In the genomic region with DNA sequence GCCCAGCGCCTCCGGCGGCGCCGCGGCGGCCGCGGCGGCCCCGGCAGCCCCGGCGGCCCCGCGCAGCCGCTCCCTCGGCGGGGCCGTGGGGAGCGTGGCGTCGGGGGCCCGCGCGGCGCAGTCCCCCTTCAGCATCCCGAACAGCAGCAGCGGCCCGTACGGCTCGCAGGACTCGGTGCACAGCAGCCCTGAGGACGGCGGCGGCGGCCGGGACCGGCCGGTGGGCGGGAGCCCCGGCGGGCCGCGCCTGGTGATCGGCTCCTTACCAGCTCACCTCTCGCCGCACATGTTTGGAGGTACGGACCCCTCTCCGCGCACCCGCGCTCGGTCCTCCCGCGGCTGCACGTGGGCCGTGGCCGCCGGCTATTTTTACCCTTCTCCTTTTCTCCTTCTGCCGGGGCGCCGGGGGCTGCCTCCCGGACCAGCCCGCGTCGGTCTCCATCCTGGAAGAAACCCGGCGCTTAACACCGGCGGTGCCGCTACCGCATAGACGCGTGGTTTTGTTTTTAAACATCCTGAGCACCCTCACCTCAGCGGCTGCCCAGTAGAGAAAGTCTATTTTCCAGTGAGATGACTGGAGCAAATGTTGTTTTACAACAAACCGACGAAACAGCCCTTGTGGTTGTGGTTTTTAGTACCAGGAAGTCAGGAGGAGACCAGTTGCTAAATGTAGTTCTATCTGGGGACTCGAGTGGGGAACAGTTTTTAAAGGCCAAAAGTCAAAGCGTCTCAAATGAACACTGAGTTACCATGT, we compare ENCODE assay signal across 8 cellular contexts. TPM values are rescaled to one million over a fixed set of nuclear protein-coding genes. Genes with fewer than 3 reads are reported as not detected.
A peak's percentile ranks its signal among the peaks of the same experiment; 100 is the strongest.
DNase-seq lines count a peak whose midpoint lies in the region; ATAC-seq and TF ChIP-seq lines count a peak whose summit lies in the region.

No MANE protein-coding gene starts in this region.

- TF ChIP-seq CTCF in Loucy (conservative IDR thresholded peaks at IDR 0.05; ENCODE audit: low read length) (no peak), activated B cell treated with CpG ODN at 0.5 μM for 24 hours (IDR thresholded peaks at IDR 0.05) (no peak), colonic mucosa (IDR thresholded peaks at IDR 0.05) (no peak), lower lobe of right lung (IDR thresholded peaks at IDR 0.05) (no peak)

- H3K27ac Mint-ChIP-seq in activated B cell treated with CpG ODN at 0.5 μM for 24 hours = peak overlapping the region; percentile 99

- peak; percentile 65 for DNase-seq in ELF-1 (ENCODE audit: low read depth, low spot score)
- DNase-seq in activated B cell treated with CpG ODN at 0.5 μM for 24 hours = peak; percentile 63
- DNase-seq in colonic mucosa = peak; percentile 53
- peak; percentile 68 for DNase-seq in lower lobe of right lung
- peak; percentile 28 for DNase-seq in stimulated activated CD8-positive, alpha-beta memory T cell treated with anti-CD3 and anti-CD28 coated beads, Interleukin-12 subunit alpha, Interleukin-12 subunit beta, amount 100 ng/mL, for 4 hours (ENCODE audit: low read depth)
- DNase-seq in NCI-H1930 (lab: John Stamatoyannopoulos, UW) = no peak

- H2AFZ ChIP-seq in Loucy (ENCODE audit: low read length) = 0 out of 2 replicates have a peak overlapping the region, but pooled peaks have one; percentile 55

- H3K4me1 ChIP-seq in Loucy (ENCODE audit: insufficient read depth, low read length, poor library complexity, severe bottlenecking) = peaks cover 36% of the 10 kb centered on the region
- H3K4me1 ChIP-seq in colonic mucosa = peaks cover 19% of the 10 kb centered on the region
- H3K4me1 ChIP-seq in lower lobe of right lung = peaks cover 52% of the 10 kb centered on the region

- intact Hi-C loops in activated B cell treated with CpG ODN at 0.5 μM for 24 hours (cut with micrococcal nuclease) (loop anchor here (1.0 to 2.0 kb wide), 3 partner anchors 11 to 279 kb away; no protein-coding TSS in a partner anchor), colonic mucosa (cut with DNase I) (no loop called here), lower lobe of right lung (cut with DNase I) (no loop called here)

- H3K27ac ChIP-seq in colonic mucosa (peak overlapping the region; percentile 98), lower lobe of right lung (peak overlapping the region; percentile 98)

- H3K4me2 ChIP-seq in Loucy (ENCODE audit: low read depth, low read length, poor library complexity, severe bottlenecking) = peak overlapping the region; percentile 78

- H3K36me3 Mint-ChIP-seq in activated B cell treated with CpG ODN at 0.5 μM for 24 hours (ENCODE audit: low read depth) = peaks cover 7% of the 10 kb centered on the region

- H4K20me1 ChIP-seq in Loucy (ENCODE audit: insufficient read depth, low read length, poor library complexity, severe bottlenecking) = peaks cover 42% of the 10 kb centered on the region

- H3K4me3 Mint-ChIP-seq in activated B cell treated with CpG ODN at 0.5 μM for 24 hours = peak overlapping the region; percentile 99

- H3K36me3 ChIP-seq in Loucy (ENCODE audit: insufficient read depth, low read length) (no peaks in the 10 kb centered on the region; the same call in 1 of the 2 replicates), colonic mucosa (no peaks in the 10 kb centered on the region), lower lobe of right lung (no peaks in the 10 kb centered on the region)

- H3K4me1 Mint-ChIP-seq in activated B cell treated with CpG ODN at 0.5 μM for 24 hours = peaks cover 52% of the 10 kb centered on the region

- POLR2A ChIA-PET in activated B cell treated with CpG ODN at 0.5 μM for 24 hours (lab: Charles Lee) = interaction anchor here (1.0 to 3.2 kb wide), 9 partner anchors 9 to 193 kb away, joined by 3 to 28 read pairs (median 5); partner anchors contain the start of gene NOD1

- CTCF ChIA-PET in activated B cell treated with CpG ODN at 0.5 μM for 24 hours (lab: Charles Lee) = interaction anchor here (1.1 kb wide), 2 partner anchors 37 to 63 kb away, joined by 3 read pairs; no protein-coding TSS in a partner anchor

- H3K79me2 ChIP-seq in Loucy (ENCODE audit: insufficient read depth, low read length) = peaks cover 63% of the 10 kb centered on the region

- H3K9me3 Mint-ChIP-seq in activated B cell treated with CpG ODN at 0.5 μM for 24 hours = peaks cover 4% of the 10 kb centered on the region

- H3K27me3 Mint-ChIP-seq in activated B cell treated with CpG ODN at 0.5 μM for 24 hours = no peaks in the 10 kb centered on the region

- H3K9me2 ChIP-seq in Loucy (replicated peaks; ENCODE audit: low read depth, low read length) = no peaks in the 10 kb centered on the region

- 0 out of 2 replicates have a peak, but pooled peaks cover 4% of the 10 kb centered on the region for H3F3A ChIP-seq in Loucy (ENCODE audit: low read depth)

- peak overlapping the region; percentile 89 for H3K9ac ChIP-seq in Loucy (ENCODE audit: low read depth, low read length, poor library complexity, severe bottlenecking)
- H3K9ac ChIP-seq in colonic mucosa (ENCODE audit: low read depth in 2 of 2, low read length in 2 of 2) = peak overlapping the region; percentile 77 to 90

- peak overlapping the region; percentile 86 for H3K4me3 ChIP-seq in Loucy (ENCODE audit: low read length, poor library complexity, severe bottlenecking)
- H3K4me3 ChIP-seq in colonic mucosa = peak overlapping the region; percentile 78
- peak overlapping the region; percentile 66 for H3K4me3 ChIP-seq in lower lobe of right lung

- ATAC-seq in GM21786 (IDR thresholded peaks at IDR 0.05; ENCODE audit: unreplicated experiment) (peak; percentile 0), activated B cell treated with CpG ODN at 0.5 μM for 24 hours (ENCODE audit: low read depth) (no peak), lower lobe of right lung (no peak)

- H3K9me3 ChIP-seq in Loucy (ENCODE audit: insufficient read depth, low read depth, low read length) = no peaks in the 10 kb centered on the region
- no peaks in the 10 kb centered on the region for H3K9me3 ChIP-seq in colonic mucosa
- H3K9me3 ChIP-seq in lower lobe of right lung = no peaks in the 10 kb centered on the region

- H3K27me3 ChIP-seq in Loucy (ENCODE audit: insufficient read depth, low read length, poor library complexity, severe bottlenecking) (no peaks in the 10 kb centered on the region), colonic mucosa (no peaks in the 10 kb centered on the region), lower lobe of right lung (ENCODE audit: low read depth) (no peaks in the 10 kb centered on the region)

RNA-seq across cellular contexts. Expression of gene ZNRF2, which starts 1.3 kb away (rescaled TPM):
- total RNA-seq in activated B cell treated with CpG ODN at 0.5 μM for 24 hours = 18.7 and 21.4 TPM in 2 replicates
- 10 to 100 TPM; 42.4 to 45.9 TPM for total RNA-seq in colonic mucosa
- 26.6 TPM for total RNA-seq in lower lobe of right lung

Comparison
In these comparisons a context has a peak if more than half of its experiments do, and no peak if none do; other contexts are left out.
1. DNase-seq: peak in ELF-1 (single experiment), activated B cell treated with CpG ODN at 0.5 μM for 24 hours (single experiment), colonic mucosa (single experiment), lower lobe of right lung (single experiment) and stimulated activated CD8-positive, alpha-beta memory T cell treated with anti-CD3 and anti-CD28 coated beads, Interleukin-12 subunit alpha, Interleukin-12 subunit beta, amount 100 ng/mL, for 4 hours (single experiment); none in NCI-H1930 (0 of 2).
2. Peak in every context shown above with its lines, with median percentiles within 50 percentile points of each other: H3K4me3 ChIP-seq.